8 cellular contexts compared by ENCODE assay signal in genomic region chr16:69494993-69495392, GRCh38.
DNase-seq lines count a peak whose midpoint lies in the region; ATAC-seq, FAIRE-seq and TF ChIP-seq lines count a peak whose summit lies in the region.

No MANE protein-coding gene starts in this region.

- peaks cover 11 to 22% of the 10 kb centered on the region in 2 experiments for H3K4me1 Mint-ChIP-seq in H9

- no peak overlapping the region for H2BK15ac ChIP-seq in H9 (ENCODE audit: low read depth, low read length)

- H3K4me1 ChIP-seq in H9 (ENCODE audit: insufficient read depth, low read length) (no peaks in the 10 kb centered on the region), sigmoid colon (no peaks in the 10 kb centered on the region), kidney (ENCODE audit: control insufficient read depth in 1 of 2, insufficient read depth in 1 of 2, low read depth in 1 of 2, low read length in 2 of 2) (no peaks in the 10 kb centered on the region), vagina (no peaks in the 10 kb centered on the region)

- no peak overlapping the region for H3K27ac Mint-ChIP-seq in H9

- H3K9me3 ChIP-seq in H9 (ENCODE audit: control insufficient read depth, low read depth, low read length) = no peaks in the 10 kb centered on the region
- no peaks in the 10 kb centered on the region for H3K9me3 ChIP-seq in sigmoid colon
- H3K9me3 ChIP-seq in kidney (ENCODE audit: control insufficient read depth in 1 of 2, low read length in 2 of 2) = peaks cover 0 to 3% of the 10 kb centered on the region in 2 donors
- no peaks in the 10 kb centered on the region for H3K9me3 ChIP-seq in vagina

- H2BK5ac ChIP-seq in H9 (ENCODE audit: insufficient read length, low read length) = no peak overlapping the region

- DNase-seq in 8988T = peak; percentile 59
- DNase-seq in H9 = peak; percentile 74
- peak; percentile 50 to 64 for DNase-seq in activated CD4-positive, alpha-beta T cell treated with anti-CD3 and anti-CD28 coated beads, Interleukin-2, amount 50 U/mL, for 48 hours
- DNase-seq in iPS DF 19.7 (ENCODE audit: low read depth, low spot score) = peak; percentile 38
- no peak for DNase-seq in sigmoid colon
- DNase-seq in kidney = no peak
- no peak for DNase-seq in vagina (ENCODE audit: extremely low spot score in 2 of 2)

- H3K27me3 ChIP-seq in H9 (ENCODE audit: insufficient read depth, low read length) (no peaks in the 10 kb centered on the region), sigmoid colon (no peaks in the 10 kb centered on the region), vagina (no peaks in the 10 kb centered on the region)

- no peaks in the 10 kb centered on the region for H3K79me1 ChIP-seq in H9 (ENCODE audit: insufficient read depth, low read depth, low read length, poor library complexity, severe bottlenecking)

- TF ChIP-seq CTCF in H9 (conservative IDR thresholded peaks at IDR 0.05) (peak; percentile 81), sigmoid colon (IDR thresholded peaks at IDR 0.05) (no peak), kidney (IDR thresholded peaks at IDR 0.05; ENCODE audit: borderline replicate concordance, extremely low read depth, insufficient read depth) (no peak), vagina (IDR thresholded peaks at IDR 0.05) (no peak)

- FAIRE-seq in kidney (lab: Jason Lieb, UNC) = no peak

- no peaks in the 10 kb centered on the region; the same call in 1 of the 2 replicates for H3K27me3 Mint-ChIP-seq in H9 (ENCODE audit: low read depth)

- H4K20me1 ChIP-seq in H9 (ENCODE audit: control insufficient read depth, insufficient read depth, insufficient read length) = no peaks in the 10 kb centered on the region

- H3T11ph ChIP-seq in H9 (ENCODE audit: low read length) = no peak overlapping the region

- no peak overlapping the region for H4K91ac ChIP-seq in H9 (ENCODE audit: insufficient read length, low read depth, low read length)

- H2BK20ac ChIP-seq in H9 (ENCODE audit: low read depth, low read length, poor library complexity, severe bottlenecking) = no peak overlapping the region

- no peaks in the 10 kb centered on the region for H3K79me2 ChIP-seq in H9 (ENCODE audit: insufficient read depth, low read length)

- no peak for TF ChIP-seq EP300 in sigmoid colon (IDR thresholded peaks at IDR 0.05)

- no peaks in the 10 kb centered on the region for H3K9me3 Mint-ChIP-seq in H9

- H3K9ac ChIP-seq in H9 (ENCODE audit: extremely low read depth, insufficient read length, low read length) = no peak overlapping the region
- no peak overlapping the region for H3K9ac ChIP-seq in kidney (ENCODE audit: low read length in 2 of 2)

- intact Hi-C loops in sigmoid colon (cut with DNase I) = no loop called here
- intact Hi-C loops in kidney (cut with DNase I) = no loop called here
- intact Hi-C loops in vagina (cut with DNase I) = no loop called here

- H4K8ac ChIP-seq in H9 (replicated peaks; ENCODE audit: insufficient read length, low read depth, low read length) = no peak overlapping the region

- no peak overlapping the region for H3K4me3 Mint-ChIP-seq in H9

- H3K36me3 ChIP-seq in sigmoid colon (no peaks in the 10 kb centered on the region), kidney (ENCODE audit: control insufficient read depth in 1 of 2, insufficient read depth in 2 of 2, low read length in 2 of 2) (no peaks in the 10 kb centered on the region), vagina (no peaks in the 10 kb centered on the region)

- H3K4ac ChIP-seq in H9 (ENCODE audit: low read depth, low read length) = no peak overlapping the region

- H2BK120ac ChIP-seq in H9 (ENCODE audit: low read depth, low read length, poor library complexity, severe bottlenecking) = no peak overlapping the region

- H3K4me3 ChIP-seq in sigmoid colon (no peak overlapping the region), kidney (ENCODE audit: low read length in 2 of 2) (no peak overlapping the region), vagina (no peak overlapping the region)

- no peak for ATAC-seq in GM18907 (IDR thresholded peaks at IDR 0.05; ENCODE audit: unreplicated experiment)

- H2BK12ac ChIP-seq in H9 (ENCODE audit: insufficient read length, low read depth, low read length) = no peak overlapping the region

- WGBS in H9 (ENCODE audit: extremely low coverage, insufficient read length, low lambda C conversion rate) = no CpG with 5 or more reads among the region's 4 CpGs
- WGBS in sigmoid colon, 2 donors = 79 to 80% methylated on average over 4 of the region's 4 CpGs

- H3K36me3 Mint-ChIP-seq in H9 (ENCODE audit: insufficient read depth in 1 of 3, low read depth in 3 of 3) = no peaks in the 10 kb centered on the region

- no peak overlapping the region for H3K4me2 ChIP-seq in H9 (ENCODE audit: insufficient read depth, insufficient read length, low read length)

- TF ChIP-seq POLR2A in sigmoid colon (IDR thresholded peaks at IDR 0.05) = no peak
- TF ChIP-seq POLR2A in vagina (IDR thresholded peaks at IDR 0.05) = no peak

- H3K18ac ChIP-seq in H9 (ENCODE audit: insufficient read length, low read depth, low read length) = no peak overlapping the region

- no peak overlapping the region for H3K14ac ChIP-seq in H9 (ENCODE audit: insufficient read depth, low read length)

- no peak overlapping the region for H2AK5ac ChIP-seq in H9 (ENCODE audit: insufficient read length, low read length)

- no peak overlapping the region for H4K5ac ChIP-seq in H9 (ENCODE audit: insufficient read length, low read depth, low read length)

- H3K56ac ChIP-seq in H9 (ENCODE audit: insufficient read length, low read depth, low read length) = no peak overlapping the region

- no peak overlapping the region for H2AFZ ChIP-seq in H9 (ENCODE audit: low read length)

- no peak overlapping the region for H3K23ac ChIP-seq in H9 (ENCODE audit: insufficient read length, low read depth, low read length)

- no peaks in the 10 kb centered on the region for H3K23me2 ChIP-seq in H9 (ENCODE audit: insufficient read length, low read depth, low read length, poor library complexity, severe bottlenecking)

- no peak overlapping the region for H3K27ac ChIP-seq in H9 (ENCODE audit: insufficient read length, low read depth, low read length)
- H3K27ac ChIP-seq in sigmoid colon = no peak overlapping the region
- H3K27ac ChIP-seq in kidney (ENCODE audit: low read depth in 2 of 2, low read length in 2 of 2) = no peak overlapping the region
- H3K27ac ChIP-seq in vagina = no peak overlapping the region

Comparison
In these comparisons a context has a peak if more than half of its experiments do, and no peak if none do; other contexts are left out.
1. DNase-seq: peak in 8988T (single experiment), H9 (single experiment), activated CD4-positive, alpha-beta T cell treated with anti-CD3 and anti-CD28 coated beads, Interleukin-2, amount 50 U/mL, for 48 hours (2 of 2) and iPS DF 19.7 (single experiment); none in sigmoid colon (single experiment), kidney (single experiment) and vagina (0 of 2).